ENCODE assay signal across 21 cellular contexts in genomic region chr22:31048570-31048969, GRCh38.
"Had no signal": no experiment of that assay in that cellular context is flagged by ENCODE, and none has a peak within 500 bp of the region (broad histone marks: within the 10 kb centered on the region; RNA-seq: fewer than 3 reads in every experiment).

No MANE protein-coding gene starts in this region.

- H3K4me1 Mint-ChIP-seq: activated CD4-positive, alpha-beta T cell treated with anti-CD3 and anti-CD28 coated beads, Interleukin-2, amount 10 ng/mL, durations not matched to agents 7 days and 5 days; naive thymus-derived CD4-positive, alpha-beta T cell had no signal

- H3K27me3 ChIP-seq: colonic mucosa, neural progenitor cell, thyroid gland had no signal

- H3K36me3 ChIP-seq: colonic mucosa, neural progenitor cell, prostate gland, thyroid gland had no signal

- H3K27ac Mint-ChIP-seq: activated CD4-positive, alpha-beta T cell treated with anti-CD3 and anti-CD28 coated beads, Interleukin-2, amount 10 ng/mL, durations not matched to agents 7 days and 5 days; activated CD8-positive, alpha-beta T cell treated with anti-CD3 and anti-CD28 coated beads, Interleukin-2, amount 10 ng/mL, durations not matched to agents 7 days and 5 days; activated naive CD4-positive, alpha-beta T cell treated with anti-CD3 and anti-CD28 coated beads for 36 hours; brain; endodermal cell; naive thymus-derived CD4-positive, alpha-beta T cell; neural progenitor cell; T-helper 1 cell treated with Interleukin-12 subunit alpha and Interleukin-12 subunit beta and Interleukin-4 antibody, amounts not matched to agents 30 μg/mL and 1 μg/mL, for 36 hours had no signal

- H3K27ac ChIP-seq: colonic mucosa, neural progenitor cell, prostate gland, thyroid gland had no signal

- H3K27me3 Mint-ChIP-seq: activated CD4-positive, alpha-beta T cell treated with anti-CD3 and anti-CD28 coated beads, Interleukin-2, amount 10 ng/mL, durations not matched to agents 7 days and 5 days had no signal

- H2AFZ ChIP-seq: neural progenitor cell had no signal

- DNase-seq: activated CD4-positive, alpha-beta T cell treated with anti-CD3 and anti-CD28 coated beads, Interleukin-2, amount 10 ng/mL, durations not matched to agents 7 days and 5 days; activated CD8-positive, alpha-beta memory T cell treated with anti-CD3 and anti-CD28 coated beads, Interleukin-2, amount 50 U/mL, for 4 hours; activated CD8-positive, alpha-beta T cell treated with anti-CD3 and anti-CD28 coated beads, Interleukin-2, amount 10 ng/mL, durations not matched to agents 7 days and 5 days; activated naive CD4-positive, alpha-beta T cell treated with anti-CD3 and anti-CD28 coated beads for 36 hours; activated T-cell treated with anti-CD3 and anti-CD28 coated beads, Interleukin-2, amount 50 U/mL, for 4 hours; central memory CD4-positive, alpha-beta T cell; colonic mucosa; endodermal cell; head of caudate nucleus; mesendoderm; naive thymus-derived CD4-positive, alpha-beta T cell; stimulated activated naive CD4-positive, alpha-beta T cell treated with Interleukin-2 at 50 U/mL for 16 hours; thyroid gland had no signal

- H3K9ac ChIP-seq: neural progenitor cell had no signal

- H3K9me3 Mint-ChIP-seq: activated CD4-positive, alpha-beta T cell treated with anti-CD3 and anti-CD28 coated beads, Interleukin-2, amount 10 ng/mL, durations not matched to agents 7 days and 5 days; activated naive CD4-positive, alpha-beta T cell treated with anti-CD3 and anti-CD28 coated beads for 36 hours; activated T-cell treated with anti-CD3 and anti-CD28 coated beads, Interleukin-2, amount 50 U/mL, for 4 hours; T-helper 1 cell treated with Interleukin-12 subunit alpha and Interleukin-12 subunit beta and Interleukin-4 antibody, amounts not matched to agents 30 μg/mL and 1 μg/mL, for 36 hours had no signal

- ATAC-seq: activated CD4-positive, CD25-positive, alpha-beta regulatory T cell treated with anti-CD3 and anti-CD28 coated beads, Interleukin-2, amount 50 U/mL, for 24 hours; activated CD8-positive, alpha-beta T cell treated with anti-CD3 and anti-CD28 coated beads, Interleukin-2, amount 10 ng/mL, durations not matched to agents 7 days and 5 days; activated T-cell treated with anti-CD3 and anti-CD28 coated beads, Interleukin-2, amount 50 U/mL, for 4 hours; naive thymus-derived CD4-positive, alpha-beta T cell; sciatic nerve had no signal

- FAIRE-seq: frontal cortex, urothelium cell line had no signal

- H3K4me1 ChIP-seq: colonic mucosa, prostate gland had no signal

- H3K36me3 Mint-ChIP-seq: brain; naive thymus-derived CD4-positive, alpha-beta T cell; neural progenitor cell had no signal

- H3K9me3 ChIP-seq: colonic mucosa, prostate gland, thyroid gland had no signal

- H3K4me3 Mint-ChIP-seq: activated CD4-positive, alpha-beta T cell treated with anti-CD3 and anti-CD28 coated beads, Interleukin-2, amount 10 ng/mL, durations not matched to agents 7 days and 5 days; activated CD8-positive, alpha-beta T cell treated with anti-CD3 and anti-CD28 coated beads, Interleukin-2, amount 10 ng/mL, durations not matched to agents 7 days and 5 days; activated naive CD4-positive, alpha-beta T cell treated with anti-CD3 and anti-CD28 coated beads for 36 hours; activated T-cell treated with anti-CD3 and anti-CD28 coated beads, Interleukin-2, amount 50 U/mL, for 4 hours; endodermal cell; naive thymus-derived CD4-positive, alpha-beta T cell; neural progenitor cell; T-helper 1 cell treated with Interleukin-12 subunit alpha and Interleukin-12 subunit beta and Interleukin-4 antibody, amounts not matched to agents 30 μg/mL and 1 μg/mL, for 36 hours had no signal

- H3K4me3 ChIP-seq: colonic mucosa, neural progenitor cell, prostate gland, thyroid gland had no signal

- H3K4me2 ChIP-seq: neural progenitor cell had no signal
